In the genomic region with DNA sequence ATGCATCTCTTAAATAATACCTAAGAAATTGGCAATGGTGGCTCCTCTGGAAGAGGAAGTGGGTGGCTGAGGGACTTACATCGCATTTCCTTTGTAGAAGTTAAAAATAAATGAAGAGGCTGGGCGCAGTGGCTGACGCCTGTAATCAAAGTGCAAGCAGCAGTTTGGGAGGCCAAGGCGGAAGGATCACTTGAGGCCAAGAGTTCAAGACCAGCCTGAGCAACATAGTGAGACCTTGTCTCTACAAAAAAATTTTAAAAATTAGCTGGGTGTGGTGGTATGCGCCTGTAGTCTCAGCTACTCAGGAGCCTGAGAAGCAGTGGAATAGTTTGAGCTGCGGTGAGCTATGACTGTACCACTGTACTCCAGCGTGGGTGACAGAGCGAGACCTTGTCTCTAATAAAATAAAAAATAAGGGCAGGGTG, we compare ENCODE assay signal across 9 cellular contexts. TPM values are rescaled to one million over a fixed set of nuclear protein-coding genes. Genes with fewer than 3 reads are reported as not detected.
DNase-seq lines count a peak whose midpoint lies in the region; ATAC-seq lines count a peak whose summit lies in the region.
"Had no signal": no experiment of that assay in that cellular context is flagged by ENCODE, and none has a peak within 500 bp of the region (broad histone marks: within the 10 kb centered on the region; RNA-seq: fewer than 3 reads in every experiment).

No MANE protein-coding gene starts in this region.

- ATAC-seq in left cardiac atrium (no peak), GM21529 (IDR thresholded peaks at IDR 0.05; ENCODE audit: unreplicated experiment) (no peak)
- ATAC-seq: Panc1 had no signal

- intact Hi-C loops in left cardiac atrium (cut with DNase I) = no loop called here

- peak; percentile 34 for DNase-seq in stimulated activated CD4-positive, alpha-beta T cell treated with anti-CD3 and anti-CD28 coated beads, Interleukin-15, amount 100 ng/mL, for 24 hours
- DNase-seq in stimulated activated CD4-positive, alpha-beta T cell treated with anti-CD3 and anti-CD28 coated beads, Interleukin-4, amount 100 ng/mL, for 1 hour = no peak
- DNase-seq in activated CD4-positive, alpha-beta T cell treated with anti-CD3 and anti-CD28 coated beads for 4 hours = peak; percentile 35 to 43
- DNase-seq in left cardiac atrium (peak; percentile 30), SHP77 treated with DMSO at 0.1 percent for 48 hours (lab: John Stamatoyannopoulos, UW) (no peak), NCI-H1417 treated with DMSO at 0.1 percent for 48 hours (lab: John Stamatoyannopoulos, UW) (no peak)
- no peak for DNase-seq in NK-92 treated with Interleukin-12 subunit alpha and Interleukin-12 subunit beta, amount 100 ng/mL, for 24 hours (lab: John Stamatoyannopoulos, UW)

RNA-seq across cellular contexts. Expression of gene NCOA3, which starts 12.2 kb away (rescaled TPM):
- 10 to 100 TPM; 18.6 to 25.2 TPM for total RNA-seq in left cardiac atrium

Comparison
In these comparisons a context has a peak if more than half of its experiments do, and no peak if none do; other contexts are left out.
1. DNase-seq: peak in stimulated activated CD4-positive, alpha-beta T cell treated with anti-CD3 and anti-CD28 coated beads, Interleukin-15, amount 100 ng/mL, for 24 hours (single experiment), activated CD4-positive, alpha-beta T cell treated with anti-CD3 and anti-CD28 coated beads for 4 hours (2 of 2) and left cardiac atrium (single experiment); none in stimulated activated CD4-positive, alpha-beta T cell treated with anti-CD3 and anti-CD28 coated beads, Interleukin-4, amount 100 ng/mL, for 1 hour (single experiment), SHP77 treated with DMSO at 0.1 percent for 48 hours (single experiment), NK-92 treated with Interleukin-12 subunit alpha and Interleukin-12 subunit beta, amount 100 ng/mL, for 24 hours (single experiment) and NCI-H1417 treated with DMSO at 0.1 percent for 48 hours (single experiment).